Comparison of ENCODE assay signal across 19 cellular contexts in genomic region chr16:10688726-10689125, GRCh38. TPM values are rescaled to one million over a fixed set of nuclear protein-coding genes. Genes with fewer than 3 reads are reported as not detected.
A peak's percentile ranks its signal among the peaks of the same experiment; 100 is the strongest.
DNase-seq lines count a peak whose midpoint lies in the region; ATAC-seq and TF ChIP-seq lines count a peak whose summit lies in the region.
"Had no signal": no experiment of that assay in that cellular context is flagged by ENCODE, and none has a peak within 500 bp of the region (broad histone marks: within the 10 kb centered on the region; RNA-seq: fewer than 3 reads in every experiment).

No MANE protein-coding gene starts in this region.

- ATAC-seq in GM19324 (IDR thresholded peaks at IDR 0.05; ENCODE audit: low FRiP score, unreplicated experiment): no peak
- ATAC-seq in HG02870 (IDR thresholded peaks at IDR 0.05; ENCODE audit: unreplicated experiment): no peak

- H3K9me3 ChIP-seq in BLaER1 (no peaks in the 10 kb centered on the region), esophagus muscularis mucosa (no peaks in the 10 kb centered on the region), thyroid gland (no peaks in the 10 kb centered on the region), left ventricle myocardium inferior (replicated peaks) (no peaks in the 10 kb centered on the region)

- TF ChIP-seq POLR2A in esophagus muscularis mucosa (IDR thresholded peaks at IDR 0.05; ENCODE audit: low read depth) (no peak), thyroid gland (IDR thresholded peaks at IDR 0.05) (no peak)

- H3K36me3 ChIP-seq in BLaER1 (no peaks in the 10 kb centered on the region), esophagus muscularis mucosa (no peaks in the 10 kb centered on the region), thyroid gland (no peaks in the 10 kb centered on the region), left ventricle myocardium inferior (no peaks in the 10 kb centered on the region)

- 0 out of 2 replicates have a peak overlapping the region, but pooled peaks have one; percentile 35 for H3K27ac ChIP-seq in BLaER1
- H3K27ac ChIP-seq in esophagus muscularis mucosa (replicated peaks in 1 of 4): no peak overlapping the region
- H3K27ac ChIP-seq in thyroid gland: peak overlapping the region in 2 of 3 donors; percentile 24 to 53
- H3K27ac ChIP-seq in left ventricle myocardium inferior (replicated peaks): no peak overlapping the region
- H3K27ac ChIP-seq: KMS-11, SK-N-MC had no signal

- no peak overlapping the region for H3K4me3 ChIP-seq in BLaER1
- H3K4me3 ChIP-seq in esophagus muscularis mucosa: no peak overlapping the region
- no peak overlapping the region for H3K4me3 ChIP-seq in thyroid gland (replicated peaks in 1 of 3)
- no peak overlapping the region for H3K4me3 ChIP-seq in left ventricle myocardium inferior
- H3K4me3 ChIP-seq: SK-N-MC had no signal

- no peak for TF ChIP-seq EP300 in esophagus muscularis mucosa (IDR thresholded peaks at IDR 0.05)

- H3K27me3 ChIP-seq in BLaER1 (no peaks in the 10 kb centered on the region), esophagus muscularis mucosa (peaks cover 0 to 13% (median 0%) of the 10 kb centered on the region in 4 donors), thyroid gland (no peaks in the 10 kb centered on the region), left ventricle myocardium inferior (ENCODE audit: low read depth) (no peaks in the 10 kb centered on the region)

- H4K20me1 ChIP-seq in BLaER1: no peaks in the 10 kb centered on the region

- TF ChIP-seq CTCF in esophagus muscularis mucosa (IDR thresholded peaks at IDR 0.05): no peak
- TF ChIP-seq CTCF in thyroid gland (IDR thresholded peaks at IDR 0.05): no peak
- no peak for TF ChIP-seq CTCF in left ventricle myocardium inferior (IDR thresholded peaks at IDR 0.05; ENCODE audit: borderline replicate concordance)

- peak overlapping the region; percentile 18; the same call in 1 of the 2 replicates for H3K4me2 ChIP-seq in BLaER1
- H3K4me2 ChIP-seq: KMS-11 had no signal

- no peak overlapping the region for H3K9ac ChIP-seq in BLaER1
- H3K9ac ChIP-seq: KMS-11 had no signal

- peaks cover 37% of the 10 kb centered on the region for H3K4me1 ChIP-seq in BLaER1
- H3K4me1 ChIP-seq in esophagus muscularis mucosa: no peaks in the 10 kb centered on the region
- H3K4me1 ChIP-seq in thyroid gland: peaks cover 5 to 13% of the 10 kb centered on the region in 2 donors
- peaks cover 12% of the 10 kb centered on the region for H3K4me1 ChIP-seq in left ventricle myocardium inferior

- WGBS in esophagus muscularis mucosa: 88% methylated on average over 4 of the region's 5 CpGs
- WGBS in thyroid gland, 2 donors: 71 to 78% methylated on average over 4 to 5 of the region's 5 CpGs

- peak; percentile 58 for DNase-seq in DMS79 treated with DMSO at 0.1 percent for 48 hours (lab: John Stamatoyannopoulos, UW)
- peak; percentile 83 for DNase-seq in esophagus muscularis mucosa (ENCODE audit: extremely low spot score)
- peak; percentile 23 to 44 for DNase-seq in thyroid gland
- no peak for DNase-seq in left ventricle myocardium inferior
- DNase-seq: CD4-positive, alpha-beta memory T cell; DND-41; MV-4-11; NCI-H1694 treated with DMSO at 0.1 percent for 48 hours; NCI-H526 treated with DMSO at 0.1 percent for 48 hours; NK-92 treated with Interleukin-12 subunit alpha and Interleukin-12 subunit beta, amount 100 ng/mL, for 24 hours; SHP77 had no signal

- intact Hi-C loops in esophagus muscularis mucosa (cut with DNase I): no loop called here
- intact Hi-C loops in thyroid gland (cut with DNase I): no loop called here
- intact Hi-C loops in left ventricle myocardium inferior (cut with micrococcal nuclease): no loop called here

RNA-seq across cellular contexts. Expression of gene TEKT5, which starts 6.0 kb away (rescaled TPM):
- total RNA-seq in esophagus muscularis mucosa (not detected), thyroid gland (1 to 10 TPM in 1 of 4 donors, not detected in 3; 3.0 TPM), left ventricle myocardium inferior (not detected)
- total RNA-seq: CD4-positive, alpha-beta memory T cell; G401; H4; RPMI7951 had no signal

RNA-seq across cellular contexts. Expression of gene NUBP1, which starts 54.9 kb away (rescaled TPM):
- total RNA-seq in esophagus muscularis mucosa (10 to 100 TPM; 17.4 to 34.7 (median 28.4) TPM), thyroid gland (10 to 100 TPM; 28.0 to 42.4 (median 33.6) TPM), left ventricle myocardium inferior (50.6 TPM)

Comparison
In these comparisons a context has a peak if more than half of its experiments do, and no peak if none do; other contexts are left out.
1. H3K27ac ChIP-seq: peak in BLaER1 (single experiment) and thyroid gland (2 of 3); none in esophagus muscularis mucosa (0 of 4) and left ventricle myocardium inferior (single experiment).